8 cellular contexts compared by ENCODE assay signal in genomic region chr22:45671051-45671782, GRCh38. TPM values are rescaled to one million over a fixed set of nuclear protein-coding genes. Genes with fewer than 3 reads are reported as not detected.
DNase-seq lines count a peak whose midpoint lies in the region; ATAC-seq and TF ChIP-seq lines count a peak whose summit lies in the region.

No MANE protein-coding gene starts in this region.

- peaks cover 4% of the 10 kb centered on the region for H3K9me3 Mint-ChIP-seq in activated naive CD4-positive, alpha-beta T cell treated with anti-CD3 and anti-CD28 coated beads, Interleukin-2, amount 50 U/mL, for 24 hours
- H3K9me3 Mint-ChIP-seq in activated T-helper 2 cell treated with anti-CD3 and anti-CD28 coated beads, Interferon-gamma antibody, Interleukin-2, Interleukin-4, amounts not matched to agents 10 μg/mL and 5 μg/mL and 100 μg/mL, durations not matched to agents 14 hours and 24 hours and 36 hours, result no peaks in the 10 kb centered on the region

- H3K27ac ChIP-seq in heart left ventricle (peak overlapping the region in 11 of 12 donors; percentile 83 to 92 (median 87)), psoas muscle (peak overlapping the region; percentile 82)

- TF ChIP-seq CTCF in heart left ventricle (IDR thresholded peaks at IDR 0.05), result no peak
- TF ChIP-seq CTCF in psoas muscle (IDR thresholded peaks at IDR 0.05), result no peak

- WGBS in heart left ventricle, 4 donors, result 7 to 10% (median 9%) methylated on average over 30 to 32 of the region's 32 CpGs
- 12 to 14% (median 13%) methylated on average over 32 of the region's 32 CpGs for WGBS in psoas muscle, 3 donors

- peaks cover 11% of the 10 kb centered on the region for H3K36me3 Mint-ChIP-seq in activated naive CD4-positive, alpha-beta T cell treated with anti-CD3 and anti-CD28 coated beads, Interleukin-2, amount 50 U/mL, for 24 hours
- H3K36me3 Mint-ChIP-seq in activated T-helper 2 cell treated with anti-CD3 and anti-CD28 coated beads, Interferon-gamma antibody, Interleukin-2, Interleukin-4, amounts not matched to agents 10 μg/mL and 5 μg/mL and 100 μg/mL, durations not matched to agents 14 hours and 24 hours and 36 hours (ENCODE audit: low read depth), result peaks cover 19% of the 10 kb centered on the region

- peak overlapping the region; percentile 95 for H3K27ac Mint-ChIP-seq in activated naive CD4-positive, alpha-beta T cell treated with anti-CD3 and anti-CD28 coated beads, Interleukin-2, amount 50 U/mL, for 24 hours
- H3K27ac Mint-ChIP-seq in activated T-helper 2 cell treated with anti-CD3 and anti-CD28 coated beads, Interferon-gamma antibody, Interleukin-2, Interleukin-4, amounts not matched to agents 10 μg/mL and 5 μg/mL and 100 μg/mL, durations not matched to agents 14 hours and 24 hours and 36 hours, result peak overlapping the region; percentile 62

- peaks cover 2% of the 10 kb centered on the region for H3K27me3 Mint-ChIP-seq in activated naive CD4-positive, alpha-beta T cell treated with anti-CD3 and anti-CD28 coated beads, Interleukin-2, amount 50 U/mL, for 24 hours
- H3K27me3 Mint-ChIP-seq in activated T-helper 2 cell treated with anti-CD3 and anti-CD28 coated beads, Interferon-gamma antibody, Interleukin-2, Interleukin-4, amounts not matched to agents 10 μg/mL and 5 μg/mL and 100 μg/mL, durations not matched to agents 14 hours and 24 hours and 36 hours (ENCODE audit: low read depth), result peaks cover 11% of the 10 kb centered on the region

- intact Hi-C loops in activated T-helper 2 cell treated with anti-CD3 and anti-CD28 coated beads, Interferon-gamma antibody, Interleukin-2, Interleukin-4, amounts not matched to agents 10 μg/mL and 5 μg/mL and 100 μg/mL, durations not matched to agents 14 hours and 24 hours and 36 hours (cut with micrococcal nuclease), result no loop called here
- intact Hi-C loops in heart left ventricle (cut with DNase I) (no loop called here), psoas muscle (cut with DNase I) (no loop called here)

- H3K36me3 ChIP-seq in heart left ventricle, result peaks cover 0 to 2% (median 0%) of the 10 kb centered on the region in 9 donors
- H3K36me3 ChIP-seq in psoas muscle (ENCODE audit: insufficient read depth in 1 of 2, low read depth in 1 of 2), result no peaks in the 10 kb centered on the region

- peak in 2 of 4 donors; percentile 12 to 15 for ATAC-seq in heart left ventricle
- peak; percentile 1 to 28 (median 14) for ATAC-seq in psoas muscle
- ATAC-seq in GM19397 (IDR thresholded peaks at IDR 0.05; ENCODE audit: unreplicated experiment), result no peak
- no peak for ATAC-seq in GM21529 (IDR thresholded peaks at IDR 0.05; ENCODE audit: unreplicated experiment)

- H3K4me1 ChIP-seq in heart left ventricle (peaks cover 0 to 37% (median 25%) of the 10 kb centered on the region in 12 donors), psoas muscle (peaks cover 28% of the 10 kb centered on the region)

- peak overlapping the region; percentile 90 for H3K4me3 Mint-ChIP-seq in activated naive CD4-positive, alpha-beta T cell treated with anti-CD3 and anti-CD28 coated beads, Interleukin-2, amount 50 U/mL, for 24 hours
- H3K4me3 Mint-ChIP-seq in activated T-helper 2 cell treated with anti-CD3 and anti-CD28 coated beads, Interferon-gamma antibody, Interleukin-2, Interleukin-4, amounts not matched to agents 10 μg/mL and 5 μg/mL and 100 μg/mL, durations not matched to agents 14 hours and 24 hours and 36 hours (ENCODE audit: low read depth), result peak overlapping the region; percentile 90

- peaks cover 0 to 1% (median 0%) of the 10 kb centered on the region in 12 donors for H3K9me3 ChIP-seq in heart left ventricle
- H3K9me3 ChIP-seq in psoas muscle, result no peaks in the 10 kb centered on the region

- H3K4me1 Mint-ChIP-seq in activated naive CD4-positive, alpha-beta T cell treated with anti-CD3 and anti-CD28 coated beads, Interleukin-2, amount 50 U/mL, for 24 hours, result peaks cover 37% of the 10 kb centered on the region
- peaks cover 25% of the 10 kb centered on the region for H3K4me1 Mint-ChIP-seq in activated T-helper 2 cell treated with anti-CD3 and anti-CD28 coated beads, Interferon-gamma antibody, Interleukin-2, Interleukin-4, amounts not matched to agents 10 μg/mL and 5 μg/mL and 100 μg/mL, durations not matched to agents 14 hours and 24 hours and 36 hours (ENCODE audit: low read depth)

- H3K27me3 ChIP-seq in heart left ventricle, result no peaks in the 10 kb centered on the region
- no peaks in the 10 kb centered on the region for H3K27me3 ChIP-seq in psoas muscle (ENCODE audit: insufficient read depth in 3 of 3, low read length in 2 of 3)

- no peak for TF ChIP-seq POLR2A in heart left ventricle (IDR thresholded peaks at IDR 0.05)

- H3K4me3 ChIP-seq in heart left ventricle, result peak overlapping the region; percentile 72 to 95 (median 86)
- H3K4me3 ChIP-seq in psoas muscle, result peak overlapping the region; percentile 89

- no peak for DNase-seq in activated naive CD4-positive, alpha-beta T cell (lab: John Stamatoyannopoulos, UW)
- no peak for DNase-seq in activated T-helper 2 cell treated with anti-CD3 and anti-CD28 coated beads, Interferon-gamma antibody, Interleukin-2, Interleukin-4, amounts not matched to agents 10 μg/mL and 5 μg/mL and 100 μg/mL, durations not matched to agents 14 hours and 24 hours and 36 hours (ENCODE audit: low spot score)
- DNase-seq in heart left ventricle (peak in 2 of 5 donors; percentile 31 to 78), psoas muscle (peak; percentile 17 to 55), NCI-H510A treated with DMSO at 0.1 percent for 48 hours (lab: John Stamatoyannopoulos, UW) (no peak)

RNA-seq across cellular contexts. Expression of gene ATXN10, which starts 0.4 kb away (rescaled TPM):
- total RNA-seq in activated T-helper 2 cell treated with anti-CD3 and anti-CD28 coated beads, Interferon-gamma antibody, Interleukin-2, Interleukin-4, amounts not matched to agents 10 μg/mL and 5 μg/mL and 100 μg/mL, durations not matched to agents 14 hours and 24 hours and 36 hours, result 119 and 123 TPM in 2 replicates
- total RNA-seq in heart left ventricle (100 to 1,000 TPM in 8 of 9 donors, 10 to 100 TPM in 1; 91.0 to 192 (median 155) TPM), psoas muscle (100 to 1,000 TPM in 3 of 4 donors, 10 to 100 TPM in 1; 79.9 to 173 (median 137) TPM)
- polyA plus RNA-seq in heart left ventricle (100 to 1,000 TPM in 1 of 2 donors, 10 to 100 TPM in 1; 55.0 to 111 TPM), psoas muscle (100 to 1,000 TPM in 1 of 3 donors, 10 to 100 TPM in 2; 57.7 to 115 (median 59.4) TPM)

Comparison
In these comparisons a context has a peak if more than half of its experiments do, and no peak if none do; other contexts are left out.
1. DNase-seq: peak in psoas muscle (2 of 2); none in activated naive CD4-positive, alpha-beta T cell (0 of 4), activated T-helper 2 cell treated with anti-CD3 and anti-CD28 coated beads, Interferon-gamma antibody, Interleukin-2, Interleukin-4, amounts not matched to agents 10 μg/mL and 5 μg/mL and 100 μg/mL, durations not matched to agents 14 hours and 24 hours and 36 hours (single experiment) and NCI-H510A treated with DMSO at 0.1 percent for 48 hours (single experiment).
2. ATAC-seq: peak in psoas muscle (4 of 4); none in GM19397 (single experiment) and GM21529 (single experiment).